1 cellular context compared by ENCODE assay signal in the genomic region with DNA sequence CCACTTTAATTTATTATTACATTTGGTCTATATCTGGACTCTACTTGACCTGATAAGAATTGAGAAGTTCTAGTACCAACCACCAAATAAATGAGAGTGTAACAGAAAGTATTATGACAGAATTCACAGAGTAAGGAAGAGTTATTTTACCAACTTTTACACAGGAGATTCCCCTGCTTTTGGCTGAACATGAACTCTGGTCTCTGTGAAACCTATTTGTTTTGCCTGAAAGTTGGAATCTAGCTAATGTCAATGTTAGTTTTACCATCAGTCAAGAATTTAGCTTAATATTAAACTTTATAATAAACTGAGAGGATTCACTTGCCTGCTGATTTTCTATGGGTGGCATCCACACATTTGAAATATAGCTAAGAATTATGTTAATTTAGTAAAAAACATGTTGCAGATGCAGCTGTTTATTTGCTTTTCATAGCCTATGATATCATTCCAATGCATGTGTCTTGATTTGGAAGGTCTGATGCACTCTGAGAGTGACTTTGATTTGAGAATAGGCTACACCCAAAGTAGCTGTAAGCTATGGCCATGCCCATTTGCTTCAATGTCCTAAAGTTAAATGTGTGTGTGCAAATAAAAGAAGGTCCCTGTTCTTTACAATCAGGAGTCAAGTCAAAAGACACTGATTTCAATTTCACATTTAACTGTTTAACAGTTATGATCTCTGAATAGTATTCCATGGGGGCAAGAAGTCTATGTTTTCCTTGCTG.
TF ChIP-seq lines count a peak whose summit lies in the region.

No MANE protein-coding gene starts in this region.

TF ChIP-seq in HepG2, 621 proteins besides CTCF, POLR2A, EP300 and RAD21 (continued from another document):
- TF ChIP-seq, protein P1, sequence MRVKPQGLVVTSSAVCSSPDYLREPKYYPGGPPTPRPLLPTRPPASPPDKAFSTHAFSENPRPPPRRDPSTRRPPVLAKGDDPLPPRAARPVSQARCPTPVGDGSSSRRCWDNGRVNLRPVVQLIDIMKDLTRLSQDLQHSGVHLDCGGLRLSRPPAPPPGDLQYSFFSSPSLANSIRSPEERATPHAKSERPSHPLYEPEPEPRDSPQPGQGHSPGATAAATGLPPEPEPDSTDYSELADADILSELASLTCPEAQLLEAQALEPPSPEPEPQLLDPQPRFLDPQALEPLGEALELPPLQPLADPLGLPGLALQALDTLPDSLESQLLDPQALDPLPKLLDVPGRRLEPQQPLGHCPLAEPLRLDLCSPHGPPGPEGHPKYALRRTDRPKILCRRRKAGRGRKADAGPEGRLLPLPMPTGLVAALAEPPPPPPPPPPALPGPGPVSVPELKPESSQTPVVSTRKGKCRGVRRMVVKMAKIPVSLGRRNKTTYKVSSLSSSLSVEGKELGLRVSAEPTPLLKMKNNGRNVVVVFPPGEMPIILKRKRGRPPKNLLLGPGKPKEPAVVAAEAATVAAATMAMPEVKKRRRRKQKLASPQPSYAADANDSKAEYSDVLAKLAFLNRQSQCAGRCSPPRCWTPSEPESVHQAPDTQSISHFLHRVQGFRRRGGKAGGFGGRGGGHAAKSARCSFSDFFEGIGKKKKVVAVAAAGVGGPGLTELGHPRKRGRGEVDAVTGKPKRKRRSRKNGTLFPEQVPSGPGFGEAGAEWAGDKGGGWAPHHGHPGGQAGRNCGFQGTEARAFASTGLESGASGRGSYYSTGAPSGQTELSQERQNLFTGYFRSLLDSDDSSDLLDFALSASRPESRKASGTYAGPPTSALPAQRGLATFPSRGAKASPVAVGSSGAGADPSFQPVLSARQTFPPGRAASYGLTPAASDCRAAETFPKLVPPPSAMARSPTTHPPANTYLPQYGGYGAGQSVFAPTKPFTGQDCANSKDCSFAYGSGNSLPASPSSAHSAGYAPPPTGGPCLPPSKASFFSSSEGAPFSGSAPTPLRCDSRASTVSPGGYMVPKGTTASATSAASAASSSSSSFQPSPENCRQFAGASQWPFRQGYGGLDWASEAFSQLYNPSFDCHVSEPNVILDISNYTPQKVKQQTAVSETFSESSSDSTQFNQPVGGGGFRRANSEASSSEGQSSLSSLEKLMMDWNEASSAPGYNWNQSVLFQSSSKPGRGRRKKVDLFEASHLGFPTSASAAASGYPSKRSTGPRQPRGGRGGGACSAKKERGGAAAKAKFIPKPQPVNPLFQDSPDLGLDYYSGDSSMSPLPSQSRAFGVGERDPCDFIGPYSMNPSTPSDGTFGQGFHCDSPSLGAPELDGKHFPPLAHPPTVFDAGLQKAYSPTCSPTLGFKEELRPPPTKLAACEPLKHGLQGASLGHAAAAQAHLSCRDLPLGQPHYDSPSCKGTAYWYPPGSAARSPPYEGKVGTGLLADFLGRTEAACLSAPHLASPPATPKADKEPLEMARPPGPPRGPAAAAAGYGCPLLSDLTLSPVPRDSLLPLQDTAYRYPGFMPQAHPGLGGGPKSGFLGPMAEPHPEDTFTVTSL (CRISPR knock-in tag; IDR thresholded peaks at IDR 0.05; ENCODE audit: borderline replicate concordance): peak; percentile 52; the same call in 1 of the 2 replicates
- TF ChIP-seq RARA (CRISPR knock-in tag; IDR thresholded peaks at IDR 0.05) (peak; percentile 36; the same call in 1 of the 2 replicates), ZNF629 (CRISPR knock-in tag; conservative IDR thresholded peaks at IDR 0.05) (no peak), THAP11 (CRISPR knock-in tag; IDR thresholded peaks at IDR 0.05) (no peak), PBX2 (CRISPR knock-in tag; IDR thresholded peaks at IDR 0.05) (no peak), ZXDC (CRISPR knock-in tag; IDR thresholded peaks at IDR 0.05) (no peak), TGIF2 (CRISPR knock-in tag; IDR thresholded peaks at IDR 0.05) (no peak)
